Comparison of ENCODE assay signal across 14 cellular contexts in genomic region chr11:120185678-120186407, GRCh38. TPM values are rescaled to one million over a fixed set of nuclear protein-coding genes. Genes with fewer than 3 reads are reported as not detected.
DNase-seq lines count a peak whose midpoint lies in the region; ATAC-seq and TF ChIP-seq lines count a peak whose summit lies in the region.
"Had no signal": no experiment of that assay in that cellular context is flagged by ENCODE, and none has a peak within 500 bp of the region (broad histone marks: within the 10 kb centered on the region; RNA-seq: fewer than 3 reads in every experiment).

No MANE protein-coding gene starts in this region.

- H3K4ac ChIP-seq in IMR-90 (ENCODE audit: low read depth, low read length) = no peak overlapping the region

- WGBS in IMR-90 (ENCODE audit: extremely low coverage in 2 of 2, insufficient read length in 1 of 2), 2 experiments = no CpG with 5 or more reads among the region's 3 CpGs
- 28 to 53% methylated on average over 3 of the region's 3 CpGs for WGBS in sigmoid colon, 2 donors

- no peak overlapping the region for H4K5ac ChIP-seq in IMR-90 (ENCODE audit: low read depth, low read length)

- no peak for TF ChIP-seq RAD21 in IMR-90 (IDR thresholded peaks at IDR 0.05; ENCODE audit: low read length)

- no peaks in the 10 kb centered on the region for H3K36me3 Mint-ChIP-seq in activated CD4-positive, alpha-beta T cell treated with anti-CD3 and anti-CD28 coated beads, Interleukin-2, amount 10 ng/mL, durations not matched to agents 7 days and 5 days (ENCODE audit: low read depth)

- H4K91ac ChIP-seq in IMR-90 (ENCODE audit: insufficient read depth, low read depth, low read length) = no peak overlapping the region

- H3K4me3 ChIP-seq in IMR-90 (ENCODE audit: insufficient read depth, low read depth, low read length) (no peak overlapping the region), sigmoid colon (no peak overlapping the region)

- CTCF ChIA-PET in IMR-90 (lab: Yijun Ruan, JAX) = interaction anchor here (0.7 to 0.9 kb wide), 2 partner anchors 117 to 829 kb away, joined by 3 read pairs; no protein-coding TSS in a partner anchor
- CTCF ChIA-PET in activated CD4-positive, alpha-beta T cell treated with anti-CD3 and anti-CD28 coated beads, Interleukin-2, amount 10 ng/mL, durations not matched to agents 7 days and 5 days (lab: Charles Lee) = no interaction called here

- in situ Hi-C loops in IMR-90 (cut with MboI; ENCODE audit: low sequenced_read_pairs) = no loop called here

- no peak overlapping the region for H3K27ac Mint-ChIP-seq in activated CD4-positive, alpha-beta T cell treated with anti-CD3 and anti-CD28 coated beads, Interleukin-2, amount 10 ng/mL, durations not matched to agents 7 days and 5 days
- H3K27ac Mint-ChIP-seq: activated T-cell treated with anti-CD3 and anti-CD28 coated beads, Interleukin-2, amount 50 U/mL, for 72 hours; stimulated activated naive CD8-positive, alpha-beta T cell treated with anti-CD3 and anti-CD28 coated beads, Interleukin-15, Interleukin-2, amounts not matched to agents 100 ng/mL and 50 ng/mL, for 24 hours had no signal

- H3K56ac ChIP-seq in IMR-90 (ENCODE audit: extremely low read depth, insufficient read depth, low read length) = no peak overlapping the region

- H2AK5ac ChIP-seq in IMR-90 (ENCODE audit: low read depth, low read length) = no peak overlapping the region

- H3K79me1 ChIP-seq in IMR-90 (ENCODE audit: low read depth in 1 of 2, low read length in 2 of 2) = no peaks in the 10 kb centered on the region

- H3K4me1 Mint-ChIP-seq in activated CD4-positive, alpha-beta T cell treated with anti-CD3 and anti-CD28 coated beads, Interleukin-2, amount 10 ng/mL, durations not matched to agents 7 days and 5 days = peaks cover 2% of the 10 kb centered on the region

- H3K14ac ChIP-seq in IMR-90 (replicated peaks; ENCODE audit: low read depth, low read length) = no peak overlapping the region

- H3K36me3 ChIP-seq in IMR-90 (ENCODE audit: control insufficient read depth, insufficient read depth, low read length) (no peaks in the 10 kb centered on the region), sigmoid colon (no peaks in the 10 kb centered on the region)

- H3K9me3 Mint-ChIP-seq in activated CD4-positive, alpha-beta T cell treated with anti-CD3 and anti-CD28 coated beads, Interleukin-2, amount 10 ng/mL, durations not matched to agents 7 days and 5 days = no peaks in the 10 kb centered on the region
- H3K9me3 Mint-ChIP-seq: activated T-cell treated with anti-CD3 and anti-CD28 coated beads, Interleukin-2, amount 50 U/mL, for 72 hours; stimulated activated naive CD8-positive, alpha-beta T cell treated with anti-CD3 and anti-CD28 coated beads, Interleukin-15, Interleukin-2, amounts not matched to agents 100 ng/mL and 50 ng/mL, for 24 hours had no signal

- H4K8ac ChIP-seq in IMR-90 (ENCODE audit: low read depth in 2 of 2, low read length in 2 of 2) = no peak overlapping the region

- intact Hi-C loops in IMR-90 (cut with micrococcal nuclease) (no loop called here), sigmoid colon (cut with DNase I) (no loop called here)

- DNase-seq in IMR-90 = no peak
- peak; percentile 34 for DNase-seq in left lobe of liver (ENCODE audit: low spot score)
- DNase-seq in sigmoid colon = peak; percentile 60
- no peak for DNase-seq in activated CD4-positive, alpha-beta T cell treated with anti-CD3 and anti-CD28 coated beads, Interleukin-2, amount 10 ng/mL, durations not matched to agents 7 days and 5 days
- no peak for DNase-seq in SKM-1 (lab: John Stamatoyannopoulos, UW; ENCODE audit: unreplicated experiment)
- no peak for DNase-seq in stimulated activated CD4-positive, alpha-beta T cell treated with anti-CD3 and anti-CD28 coated beads, Interleukin-2, amount 100 ng/mL, for 24 hours
- DNase-seq: C1 segment of cervical spinal cord, foreskin melanocyte, Karpas-422 had no signal

- TF ChIP-seq CTCF in IMR-90 (conservative IDR thresholded peaks at IDR 0.05; ENCODE audit: low read depth, low read length) (no peak), sigmoid colon (IDR thresholded peaks at IDR 0.05) (no peak)

- H2BK15ac ChIP-seq in IMR-90 (ENCODE audit: low read depth, low read length) = no peak overlapping the region

- dilution Hi-C loops in IMR-90 (cut with HindIII; ENCODE audit: low sequenced_read_pairs, unreplicated experiment) = no loop called here

- H3K4me2 ChIP-seq in IMR-90 (ENCODE audit: low read depth, low read length) = no peak overlapping the region

- no peak for TF ChIP-seq EP300 in sigmoid colon (IDR thresholded peaks at IDR 0.05)

- no peak overlapping the region for H3K4me3 Mint-ChIP-seq in activated CD4-positive, alpha-beta T cell treated with anti-CD3 and anti-CD28 coated beads, Interleukin-2, amount 10 ng/mL, durations not matched to agents 7 days and 5 days
- H3K4me3 Mint-ChIP-seq: activated T-cell treated with anti-CD3 and anti-CD28 coated beads, Interleukin-2, amount 50 U/mL, for 72 hours; stimulated activated naive CD8-positive, alpha-beta T cell treated with anti-CD3 and anti-CD28 coated beads, Interleukin-15, Interleukin-2, amounts not matched to agents 100 ng/mL and 50 ng/mL, for 24 hours had no signal

- H3K9me1 ChIP-seq in IMR-90 (ENCODE audit: insufficient read depth, low read length) = 0 out of 2 replicates have a peak, but pooled peaks cover 6% of the 10 kb centered on the region

- H3K27me3 ChIP-seq in IMR-90 (ENCODE audit: control insufficient read depth, insufficient read depth, low read length) (peaks cover 8% of the 10 kb centered on the region; the same call in 1 of the 2 replicates), sigmoid colon (peaks cover 0 to 4% (median 0%) of the 10 kb centered on the region in 3 donors)

- no peak overlapping the region for H2BK5ac ChIP-seq in IMR-90 (ENCODE audit: low read depth, low read length, poor library complexity, severe bottlenecking)

- H2BK20ac ChIP-seq in IMR-90 (ENCODE audit: low read depth, low read length) = no peak overlapping the region

- no peak overlapping the region for H2BK120ac ChIP-seq in IMR-90 (ENCODE audit: low read depth, low read length)

- H4K20me1 ChIP-seq in IMR-90 (ENCODE audit: insufficient read depth, low read length) = no peaks in the 10 kb centered on the region

- POLR2A ChIA-PET in IMR-90 (lab: Charles Lee; ENCODE audit: unreplicated experiment) = no interaction called here
- POLR2A ChIA-PET in activated CD4-positive, alpha-beta T cell treated with anti-CD3 and anti-CD28 coated beads, Interleukin-2, amount 10 ng/mL, durations not matched to agents 7 days and 5 days (lab: Charles Lee) = no interaction called here

- peaks cover 16% of the 10 kb centered on the region for H3K4me1 ChIP-seq in IMR-90 (ENCODE audit: control insufficient read depth, insufficient read depth, low read length)
- H3K4me1 ChIP-seq in sigmoid colon = peaks cover 0 to 43% (median 26%) of the 10 kb centered on the region in 4 donors

- TF ChIP-seq POLR2A in IMR-90 (IDR thresholded peaks at IDR 0.05; ENCODE audit: low read depth, low read length) (no peak), sigmoid colon (IDR thresholded peaks at IDR 0.05) (no peak)

- peaks cover 15% of the 10 kb centered on the region for H3K27me3 Mint-ChIP-seq in activated CD4-positive, alpha-beta T cell treated with anti-CD3 and anti-CD28 coated beads, Interleukin-2, amount 10 ng/mL, durations not matched to agents 7 days and 5 days

- no TSS peak for BruUV-seq in IMR-90 (replicated peaks; lab: Mats Ljungman, UMichigan)

- H3K18ac ChIP-seq in IMR-90 (ENCODE audit: low read depth, low read length) = no peak overlapping the region; the same call in 1 of the 2 replicates

- no peak overlapping the region for H3K9ac ChIP-seq in IMR-90 (ENCODE audit: low read depth, low read length)

- no peak overlapping the region for H3K23ac ChIP-seq in IMR-90 (ENCODE audit: low read depth, low read length)

- ATAC-seq in IMR-90 (ENCODE audit: low read depth) (no peak), left lobe of liver (no peak), HG02970 (IDR thresholded peaks at IDR 0.05; ENCODE audit: low FRiP score, unreplicated experiment) (no peak)

- H3K9me3 ChIP-seq in IMR-90 (ENCODE audit: control insufficient read depth, insufficient read depth, low read length) (no peaks in the 10 kb centered on the region), sigmoid colon (no peaks in the 10 kb centered on the region)

- H2AK9ac ChIP-seq in IMR-90 (replicated peaks; ENCODE audit: low read depth, low read length, poor library complexity) = peak overlapping the region; percentile 17

- no peak overlapping the region for H2AFZ ChIP-seq in IMR-90 (replicated peaks; ENCODE audit: low read length, poor library complexity)

- H3K27ac ChIP-seq in IMR-90 (ENCODE audit: insufficient read depth, low read length) (no peak overlapping the region; the same call in 1 of the 2 replicates), cingulate gyrus (ENCODE audit: low read depth, low read length) (peak overlapping the region; percentile 72), sigmoid colon (peak overlapping the region; percentile 73 to 77 (median 75))

RNA-seq across cellular contexts. Expression of gene OAF, which starts 25.0 kb away (rescaled TPM):
- 9.9 and 10.8 TPM in 2 replicates for total RNA-seq in IMR-90 (2012; rRNA removed)
- polyA plus RNA-seq in IMR-90 (2012; rRNA removed) = 42.0 and 53.1 TPM in 2 replicates
- 68.2 and 111 TPM in 2 replicates for polyA plus RNA-seq in IMR-90 (2012; cell fraction: cytosol; rRNA removed)
- 38.8 and 119 TPM in 2 replicates for polyA plus RNA-seq in IMR-90 (2012; cell fraction: nucleus; rRNA removed; ENCODE audit: low replicate concordance)
- total RNA-seq in left lobe of liver = 345 TPM
- 10 to 100 TPM; 23.5 to 44.3 (median 41.2) TPM for total RNA-seq in sigmoid colon
- polyA plus RNA-seq in sigmoid colon = 10 to 100 TPM; 51.2 to 94.3 (median 74.7) TPM
- total RNA-seq in activated CD4-positive, alpha-beta T cell treated with anti-CD3 and anti-CD28 coated beads, Interleukin-2, amount 10 ng/mL, durations not matched to agents 7 days and 5 days = 1 to 10 TPM; 1.7 to 3.4 TPM

RNA-seq across cellular contexts. Expression of gene TRIM29, which starts 47.9 kb away (rescaled TPM):
- not detected in 2 replicates for total RNA-seq in IMR-90 (2012; rRNA removed)
- not detected in 2 replicates for polyA plus RNA-seq in IMR-90 (2012; rRNA removed)
- not detected in 2 replicates for polyA plus RNA-seq in IMR-90 (2012; cell fraction: cytosol; rRNA removed)
- polyA plus RNA-seq in IMR-90 (2012; cell fraction: nucleus; rRNA removed; ENCODE audit: low replicate concordance) = not detected in 2 replicates
- total RNA-seq in left lobe of liver = 2.3 TPM
- total RNA-seq in sigmoid colon = 1 to 10 TPM in 3 of 4 donors, under 1 TPM in 1; 0.33 to 6.9 (median 1.1) TPM
- polyA plus RNA-seq in sigmoid colon = 1 to 10 TPM; 6.0 to 8.5 (median 7.2) TPM
- total RNA-seq in activated CD4-positive, alpha-beta T cell treated with anti-CD3 and anti-CD28 coated beads, Interleukin-2, amount 10 ng/mL, durations not matched to agents 7 days and 5 days = not detected
- total RNA-seq: activated T-cell treated with anti-CD3 and anti-CD28 coated beads, Interleukin-2, amount 50 U/mL, for 72 hours; RPMI7951 had no signal

RNA-seq across cellular contexts. Expression of gene POU2F3, which starts 54.1 kb away (rescaled TPM):
- total RNA-seq in IMR-90 (2012; rRNA removed) (under 0.01 TPM in 1 of 2 replicates, not detected in the other), left lobe of liver (not detected), sigmoid colon (not detected)
- polyA plus RNA-seq in IMR-90 (2012; rRNA removed) (0.09 and 0.14 TPM in 2 replicates), sigmoid colon (1 to 10 TPM in 2 of 3 donors, under 1 TPM in 1; 0.92 to 1.8 (median 1.3) TPM)
- 0.08 TPM in 1 of 2 replicates, not detected in the other for polyA plus RNA-seq in IMR-90 (2012; cell fraction: cytosol; rRNA removed)
- polyA plus RNA-seq in IMR-90 (2012; cell fraction: nucleus; rRNA removed; ENCODE audit: low replicate concordance) = 0.02 and 0.06 TPM in 2 replicates
- total RNA-seq in activated CD4-positive, alpha-beta T cell treated with anti-CD3 and anti-CD28 coated beads, Interleukin-2, amount 10 ng/mL, durations not matched to agents 7 days and 5 days = not detected
- total RNA-seq: RPMI7951 had no signal

Comparison
In these comparisons a context has a peak if more than half of its experiments do, and no peak if none do; other contexts are left out.
1. DNase-seq: peak in left lobe of liver (single experiment) and sigmoid colon (single experiment); none in IMR-90 (single experiment), activated CD4-positive, alpha-beta T cell treated with anti-CD3 and anti-CD28 coated beads, Interleukin-2, amount 10 ng/mL, durations not matched to agents 7 days and 5 days (single experiment), SKM-1 (single experiment) and stimulated activated CD4-positive, alpha-beta T cell treated with anti-CD3 and anti-CD28 coated beads, Interleukin-2, amount 100 ng/mL, for 24 hours (0 of 2).